26 cellular contexts compared by ENCODE assay signal in the genomic region with DNA sequence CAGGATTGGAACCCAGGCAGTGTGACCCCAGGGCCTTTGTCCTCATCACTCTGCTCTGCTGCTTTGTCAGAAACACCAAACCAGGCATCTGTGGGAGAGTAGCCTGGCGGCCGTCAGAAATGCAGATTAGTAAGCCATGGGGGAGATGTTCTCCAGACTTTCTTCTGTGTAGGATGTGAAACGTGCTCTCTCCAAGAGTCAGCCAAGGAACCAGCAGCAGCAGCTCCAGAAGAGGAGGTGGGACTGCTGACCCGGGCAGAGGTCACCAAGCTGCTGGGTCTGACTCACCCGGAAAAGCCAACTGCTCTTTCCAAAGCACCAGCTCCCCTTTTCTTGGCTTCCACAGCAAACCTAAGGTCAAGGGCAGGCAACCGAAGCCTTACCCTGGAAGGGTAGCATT. TPM values are rescaled to one million over a fixed set of nuclear protein-coding genes. Genes with fewer than 3 reads are reported as not detected.
DNase-seq lines count a peak whose midpoint lies in the region; ATAC-seq and TF ChIP-seq lines count a peak whose summit lies in the region.
"Had no signal": no experiment of that assay in that cellular context is flagged by ENCODE, and none has a peak within 500 bp of the region (broad histone marks: within the 10 kb centered on the region; RNA-seq: fewer than 3 reads in every experiment).

No MANE protein-coding gene starts in this region.

- H3F3A ChIP-seq in PC-3 (ENCODE audit: low read length, unreplicated experiment) = peaks cover 17% of the 10 kb centered on the region

- TF ChIP-seq CTCF in C4-2B (conservative IDR thresholded peaks at IDR 0.05) = no peak
- no peak for TF ChIP-seq CTCF in PC-3 (conservative IDR thresholded peaks at IDR 0.05; ENCODE audit: low read depth, low read length)
- no peak for TF ChIP-seq CTCF in foreskin keratinocyte (conservative IDR thresholded peaks at IDR 0.05)
- TF ChIP-seq CTCF in brain microvascular endothelial cell (IDR thresholded peaks at IDR 0.05; ENCODE audit: low read depth, low read length, missing control alignments) = no peak

- no peak overlapping the region for H2AK5ac ChIP-seq in mesenchymal stem cell (ENCODE audit: low read length, severe bottlenecking)

- no peak overlapping the region for H4K8ac ChIP-seq in mesenchymal stem cell (ENCODE audit: low read length)

- no peak overlapping the region for H3K4ac ChIP-seq in mesenchymal stem cell (ENCODE audit: low read depth in 1 of 2, low read length in 2 of 2)

- no peak overlapping the region for H3K23ac ChIP-seq in mesenchymal stem cell (ENCODE audit: low read length in 2 of 2)

- H3K4me1 ChIP-seq in PC-3 (ENCODE audit: insufficient read depth, low read length) = peaks cover 69% of the 10 kb centered on the region
- H3K4me1 ChIP-seq in mesenchymal stem cell (ENCODE audit: control insufficient read depth, insufficient read depth, low read depth, low read length) = peaks cover 2% of the 10 kb centered on the region
- H3K4me1 ChIP-seq in foreskin keratinocyte = peaks cover 19% of the 10 kb centered on the region
- H3K4me1 ChIP-seq: Peyer's patch had no signal

- H3K18ac ChIP-seq in mesenchymal stem cell (ENCODE audit: low read depth in 1 of 2, low read length in 2 of 2) = peak overlapping the region in 1 of 2 experiments; percentile 80

- no peaks in the 10 kb centered on the region for H3K79me2 ChIP-seq in PC-3 (ENCODE audit: low read length)

- H3K27ac ChIP-seq in C4-2B (peak overlapping the region; percentile 32), PC-3 (ENCODE audit: low read length) (no peak overlapping the region), mesenchymal stem cell (ENCODE audit: low read length, poor library complexity, severe bottlenecking) (no peak overlapping the region), foreskin keratinocyte (no peak overlapping the region), brain microvascular endothelial cell (no peak overlapping the region)
- H3K27ac ChIP-seq: BLaER1 treated with 17β-estradiol and CSF1 and Interleukin-3, amounts not matched to agents 10 nM and 100 nM; HL-60; Peyer's patch; SJSA1 had no signal

- H3K4me3 ChIP-seq in PC-3 (ENCODE audit: low read length) (no peak overlapping the region), mesenchymal stem cell (ENCODE audit: insufficient read depth in 1 of 2, low read depth in 1 of 2, low read length in 2 of 2) (no peak overlapping the region), brain microvascular endothelial cell (ENCODE audit: low read depth, low read length) (no peak overlapping the region)
- H3K4me3 ChIP-seq: BLaER1 treated with 17β-estradiol and CSF1 and Interleukin-3, amounts not matched to agents 10 nM and 100 nM; GM23338; Peyer's patch; SJSA1 had no signal

- intact Hi-C loops in PC-3 (cut with micrococcal nuclease) = loop anchor here (5.0 kb wide), 2 partner anchors 215 to 300 kb away; a partner anchor contains a TSS

- no peaks in the 10 kb centered on the region for H3K27me3 ChIP-seq in PC-3 (ENCODE audit: low read length)
- no peaks in the 10 kb centered on the region for H3K27me3 ChIP-seq in mesenchymal stem cell (ENCODE audit: control insufficient read depth in 1 of 2, insufficient read depth in 1 of 2, low read length in 2 of 2)
- H3K27me3 ChIP-seq in foreskin keratinocyte = no peaks in the 10 kb centered on the region
- no peaks in the 10 kb centered on the region for H3K27me3 ChIP-seq in brain microvascular endothelial cell (replicated peaks)
- H3K27me3 ChIP-seq: BLaER1 treated with 17β-estradiol and CSF1 and Interleukin-3, amounts not matched to agents 10 nM and 100 nM; Peyer's patch; SJSA1 had no signal

- DNase-seq in PC-3 (peak; percentile 34), dermis blood vessel endothelial cell (peak; percentile 13), mesenchymal stem cell (peak; percentile 58), NCI-H69 (lab: John Stamatoyannopoulos, UW) (no peak), foreskin keratinocyte (no peak), brain microvascular endothelial cell (no peak)
- DNase-seq: 8988T; Calu3; CD8-positive, alpha-beta memory T cell; DMS153; HCEC 1CT; KG1; NCI-H1417; NCI-H1694 treated with DMSO at 0.1 percent for 48 hours; NCI-H2107; NCI-H2227 treated with DMSO at 0.1 percent for 48 hours; NCI-H510A treated with DMSO at 0.1 percent for 48 hours; NCI-H774; NK-92 treated with Interleukin-12 subunit alpha and Interleukin-12 subunit beta, amount 100 ng/mL, for 24 hours; Peyer's patch had no signal

- no peaks in the 10 kb centered on the region for H3K9me2 ChIP-seq in PC-3 (replicated peaks; ENCODE audit: low read length)

- BruUV-seq in PC-3 (replicated peaks; lab: Mats Ljungman, UMichigan) = TSS peak; percentile 26

- H3K79me1 ChIP-seq in mesenchymal stem cell (replicated peaks; ENCODE audit: low read length, poor library complexity, severe bottlenecking) = no peaks in the 10 kb centered on the region

- ATAC-seq in PC-3 (no peak), foreskin keratinocyte (no peak)
- ATAC-seq: GM23338, Right ventricle myocardium inferior had no signal

- H2BK120ac ChIP-seq in mesenchymal stem cell (ENCODE audit: low read depth, low read length) = no peak overlapping the region

- no peak overlapping the region for H2BK5ac ChIP-seq in mesenchymal stem cell (ENCODE audit: low read depth, low read length, poor library complexity, severe bottlenecking)

- H3K9ac ChIP-seq in PC-3 (ENCODE audit: low read length) (no peak overlapping the region), mesenchymal stem cell (ENCODE audit: low read length) (no peak overlapping the region)
- H3K9ac ChIP-seq: BLaER1 treated with 17β-estradiol and CSF1 and Interleukin-3, amounts not matched to agents 10 nM and 100 nM had no signal

- H3K4me2 ChIP-seq in PC-3 (ENCODE audit: low read length) (peak overlapping the region; percentile 86), mesenchymal stem cell (ENCODE audit: low read length, poor library complexity, severe bottlenecking) (no peak overlapping the region)
- H3K4me2 ChIP-seq: BLaER1 treated with 17β-estradiol and CSF1 and Interleukin-3, amounts not matched to agents 10 nM and 100 nM; GM23338 had no signal

- no peaks in the 10 kb centered on the region for H3K36me3 ChIP-seq in PC-3 (ENCODE audit: low read depth, low read length)
- H3K36me3 ChIP-seq in mesenchymal stem cell (ENCODE audit: control insufficient read depth in 1 of 2, insufficient read depth in 2 of 2, low read depth in 1 of 2, low read length in 2 of 2) = no peaks in the 10 kb centered on the region
- no peaks in the 10 kb centered on the region for H3K36me3 ChIP-seq in brain microvascular endothelial cell (replicated peaks)
- H3K36me3 ChIP-seq: BLaER1 treated with 17β-estradiol and CSF1 and Interleukin-3, amounts not matched to agents 10 nM and 100 nM; Peyer's patch; SJSA1 had no signal

- CTCF ChIA-PET in PC-3 (lab: Charles Lee) = interaction anchor here (0.5 to 1.6 kb wide), 8 partner anchors 10 to 726 kb away, joined by 3 to 10 read pairs (median 4); no protein-coding TSS in a partner anchor

- H4K91ac ChIP-seq in mesenchymal stem cell (ENCODE audit: low read length) = no peak overlapping the region

- 42% methylated on average over 6 of the region's 6 CpGs for WGBS in mesenchymal stem cell

- H3K9me3 ChIP-seq in PC-3 (ENCODE audit: low read length) = no peaks in the 10 kb centered on the region
- H3K9me3 ChIP-seq in mesenchymal stem cell (ENCODE audit: control insufficient read depth, low read length) = no peaks in the 10 kb centered on the region
- H3K9me3 ChIP-seq: BLaER1 treated with 17β-estradiol and CSF1 and Interleukin-3, amounts not matched to agents 10 nM and 100 nM; Peyer's patch; SJSA1 had no signal

- H4K20me1 ChIP-seq in PC-3 (ENCODE audit: low read length) = no peaks in the 10 kb centered on the region
- H4K20me1 ChIP-seq: BLaER1 treated with 17β-estradiol and CSF1 and Interleukin-3, amounts not matched to agents 10 nM and 100 nM had no signal

- H2BK15ac ChIP-seq in mesenchymal stem cell (ENCODE audit: low read depth, poor library complexity, severe bottlenecking) = no peak overlapping the region

- in situ Hi-C loops in brain microvascular endothelial cell (cut with HindIII; ENCODE audit: low pct_ligation_motif_present, low sequenced_read_pairs) = no loop called here

- no peak overlapping the region for H2AFZ ChIP-seq in PC-3 (ENCODE audit: low read length)
- H2AFZ ChIP-seq in mesenchymal stem cell (ENCODE audit: low read depth, low read length) = peak overlapping the region; percentile 18
- H2AFZ ChIP-seq: GM23338 had no signal

- H2BK12ac ChIP-seq in mesenchymal stem cell (ENCODE audit: low read length in 2 of 2) = peak overlapping the region in 1 of 2 experiments; percentile 52

- no peak overlapping the region for H3K14ac ChIP-seq in mesenchymal stem cell (ENCODE audit: low read length in 2 of 2)

- POLR2A ChIA-PET in PC-3 (lab: Charles Lee; ENCODE audit: unreplicated experiment) = interaction anchor here (0.6 to 0.7 kb wide), 3 partner anchors 145 to 170 kb away, joined by 3 read pairs; no protein-coding TSS in a partner anchor

RNA-seq across cellular contexts. Expression of a gene that starts 14.4 kb away (rescaled TPM):
- 43.6 and 48.0 TPM in 2 replicates for total RNA-seq in PC-3 (2014; rRNA removed)
- total RNA-seq in dermis blood vessel endothelial cell = 29.8 and 41.3 TPM in 2 replicates
- 91.1 TPM for polyA plus RNA-seq in mesenchymal stem cell (2013, experiment 1 of 2)
- polyA plus RNA-seq in mesenchymal stem cell (2013, experiment 2 of 2) = 90.1 TPM
- total RNA-seq in foreskin keratinocyte = 4.7 and 10.1 TPM in 2 replicates
- 3.1 and 5.5 TPM in 2 replicates for polyA plus RNA-seq in foreskin keratinocyte
- polyA plus RNA-seq: CD8-positive, alpha-beta memory T cell had no signal

Comparison
In these comparisons a context has a peak if more than half of its experiments do, and no peak if none do; other contexts are left out.
1. DNase-seq: peak in PC-3 (single experiment), dermis blood vessel endothelial cell (single experiment) and mesenchymal stem cell (single experiment); none in NCI-H69 (single experiment), foreskin keratinocyte (0 of 2) and brain microvascular endothelial cell (single experiment).